Comparison of ENCODE assay signal across 8 cellular contexts in genomic region chr10:45008524-45009161, GRCh38. TPM values are rescaled to one million over a fixed set of nuclear protein-coding genes. Genes with fewer than 3 reads are reported as not detected.
DNase-seq lines count a peak whose midpoint lies in the region; ATAC-seq and TF ChIP-seq lines count a peak whose summit lies in the region.

No MANE protein-coding gene starts in this region.

- no peaks in the 10 kb centered on the region for H3K9me2 ChIP-seq in Karpas-422 (replicated peaks; ENCODE audit: insufficient read depth, low read length)

- H3K4me1 ChIP-seq in Karpas-422 (ENCODE audit: low read length) = peaks cover 8% of the 10 kb centered on the region
- H3K4me1 ChIP-seq in OCI-LY3 (ENCODE audit: low read length) = no peaks in the 10 kb centered on the region
- peaks cover 6 to 11% of the 10 kb centered on the region in 2 donors for H3K4me1 ChIP-seq in thyroid gland

- TF ChIP-seq POLR2A in thyroid gland (IDR thresholded peaks at IDR 0.05) = no peak

- H3K9ac ChIP-seq in Karpas-422 (ENCODE audit: low read length) = no peak overlapping the region
- H3K9ac ChIP-seq in OCI-LY3 (ENCODE audit: low read length) = no peak overlapping the region

- no peak overlapping the region for H3K4me3 ChIP-seq in Karpas-422 (ENCODE audit: low read length)
- H3K4me3 ChIP-seq in OCI-LY3 (ENCODE audit: low read length) = no peak overlapping the region
- H3K4me3 ChIP-seq in cardiac fibroblast (replicated peaks in 1 of 2; ENCODE audit: low read depth in 2 of 2, low read length in 2 of 2) = no peak overlapping the region
- no peak overlapping the region for H3K4me3 ChIP-seq in thyroid gland (replicated peaks in 1 of 3)

- peaks cover 3% of the 10 kb centered on the region for H3K4me1 Mint-ChIP-seq in activated T-cell treated with anti-CD3 and anti-CD28 coated beads, Interleukin-2, amount 50 U/mL, for 4 hours (ENCODE audit: low read depth)

- H3K36me3 Mint-ChIP-seq in activated T-cell treated with anti-CD3 and anti-CD28 coated beads, Interleukin-2, amount 50 U/mL, for 4 hours (ENCODE audit: insufficient read depth) = peaks cover 18% of the 10 kb centered on the region

- H3K9me3 Mint-ChIP-seq in activated T-cell treated with anti-CD3 and anti-CD28 coated beads, Interleukin-2, amount 50 U/mL, for 4 hours = peaks cover 10% of the 10 kb centered on the region

- H4K20me1 ChIP-seq in Karpas-422 (ENCODE audit: insufficient read depth, low read depth, low read length) = peaks cover 19% of the 10 kb centered on the region
- H4K20me1 ChIP-seq in OCI-LY3 (ENCODE audit: insufficient read depth, low read length) = no peaks in the 10 kb centered on the region

- no peak for DNase-seq in activated T-cell treated with anti-CD3 and anti-CD28 coated beads, Interleukin-2, amount 50 U/mL, for 4 hours
- DNase-seq in activated T-cell treated with anti-CD3 and anti-CD28 coated beads, Interleukin-2, amount 50 U/mL, for 1 hour = no peak
- DNase-seq in H4 (ENCODE audit: low spot score) (peak; percentile 91), Karpas-422 (peak; percentile 92), cardiac fibroblast (ENCODE audit: low read depth in 2 of 2) (peak; percentile 92 to 94), kidney tubule cell (ENCODE audit: low spot score) (peak; percentile 87), thyroid gland (peak; percentile 63 to 73)

- 5 to 7% methylated on average over 8 of the region's 8 CpGs for WGBS in thyroid gland, 2 donors

- H3K9me3 ChIP-seq in Karpas-422 (ENCODE audit: low read length) (no peaks in the 10 kb centered on the region), OCI-LY3 (ENCODE audit: insufficient read depth, low read length) (no peaks in the 10 kb centered on the region), thyroid gland (no peaks in the 10 kb centered on the region)

- peaks cover 4% of the 10 kb centered on the region for H3K27me3 Mint-ChIP-seq in activated T-cell treated with anti-CD3 and anti-CD28 coated beads, Interleukin-2, amount 50 U/mL, for 4 hours (ENCODE audit: low read depth)

- no peak overlapping the region for H2AFZ ChIP-seq in Karpas-422 (ENCODE audit: low read length)
- 0 out of 2 replicates have a peak overlapping the region, but pooled peaks have one; percentile 23 for H2AFZ ChIP-seq in OCI-LY3 (ENCODE audit: low read depth, low read length)

- H3K79me2 ChIP-seq in Karpas-422 (ENCODE audit: low read length) (peaks cover 3% of the 10 kb centered on the region; the same call in 1 of the 2 replicates), OCI-LY3 (ENCODE audit: low read length) (no peaks in the 10 kb centered on the region)

- peaks cover 15% of the 10 kb centered on the region for H3K36me3 ChIP-seq in Karpas-422 (ENCODE audit: insufficient read depth, low read length)
- peaks cover 2% of the 10 kb centered on the region for H3K36me3 ChIP-seq in OCI-LY3 (replicated peaks; ENCODE audit: low read depth, low read length)
- peaks cover 2 to 10% of the 10 kb centered on the region in 2 donors for H3K36me3 ChIP-seq in thyroid gland

- H3K27ac ChIP-seq in Karpas-422 (ENCODE audit: low read length) (no peak overlapping the region), OCI-LY3 (ENCODE audit: low read length) (no peak overlapping the region), thyroid gland (peak overlapping the region in 2 of 3 donors; percentile 54 to 58)

- H3K4me2 ChIP-seq in Karpas-422 (ENCODE audit: low read depth, low read length, poor library complexity, severe bottlenecking) (peak overlapping the region; percentile 25), OCI-LY3 (ENCODE audit: low read length) (peak overlapping the region; percentile 51)

- no peak overlapping the region for H3K4me3 Mint-ChIP-seq in activated T-cell treated with anti-CD3 and anti-CD28 coated beads, Interleukin-2, amount 50 U/mL, for 4 hours

- no peaks in the 10 kb centered on the region for H3K27me3 ChIP-seq in Karpas-422 (ENCODE audit: low read length)
- H3K27me3 ChIP-seq in OCI-LY3 (ENCODE audit: low read depth, low read length) = no peaks in the 10 kb centered on the region
- H3K27me3 ChIP-seq in thyroid gland = no peaks in the 10 kb centered on the region

- intact Hi-C loops in thyroid gland (cut with DNase I) = loop anchor here (10.0 kb wide), 1 partner anchor 226 kb away; no protein-coding TSS in a partner anchor

- ATAC-seq in activated T-cell treated with anti-CD3 and anti-CD28 coated beads, Interleukin-2, amount 50 U/mL, for 4 hours = peak; percentile 40 to 46

- TF ChIP-seq CTCF in OCI-LY3 (IDR thresholded peaks at IDR 0.05; ENCODE audit: low read depth, low read length) = peak; percentile 73
- TF ChIP-seq CTCF in cardiac fibroblast (IDR thresholded peaks at IDR 0.05; ENCODE audit: low read depth, low read length) = peak; percentile 67
- TF ChIP-seq CTCF in thyroid gland (IDR thresholded peaks at IDR 0.05) = peak; percentile 61 to 95 (median 78)

RNA-seq across cellular contexts. Expression of gene ZNF22, which starts 7.9 kb away (rescaled TPM):
- 10 to 100 TPM; 16.4 to 22.9 (median 22.7) TPM for total RNA-seq in activated T-cell treated with anti-CD3 and anti-CD28 coated beads, Interleukin-2, amount 50 U/mL, for 4 hours
- 18.0 and 18.4 TPM in 2 replicates for total RNA-seq in H4 (2014; rRNA removed; shearing (Covaris generic))
- total RNA-seq in Karpas-422 (2014; rRNA removed; shearing (Covaris generic); ENCODE audit: low replicate concordance) = 34.9 and 53.2 TPM in 2 replicates
- total RNA-seq in thyroid gland = 10 to 100 TPM; 28.5 to 40.3 (median 33.1) TPM

RNA-seq across cellular contexts. Expression of gene DEPP1, which starts 30.0 kb away (rescaled TPM):
- under 1 TPM; 0.20 to 0.24 (median 0.22) TPM for total RNA-seq in activated T-cell treated with anti-CD3 and anti-CD28 coated beads, Interleukin-2, amount 50 U/mL, for 4 hours
- total RNA-seq in H4 (2014; rRNA removed; shearing (Covaris generic)) = 31.7 and 44.2 TPM in 2 replicates
- total RNA-seq in Karpas-422 (2014; rRNA removed; shearing (Covaris generic); ENCODE audit: low replicate concordance) = not detected in 2 replicates
- 100 to 1,000 TPM in 2 of 4 donors, 10 to 100 TPM in 2; 45.1 to 518 (median 182) TPM for total RNA-seq in thyroid gland

RNA-seq across cellular contexts. Expression of gene RASSF4, which starts 49.0 kb away (rescaled TPM):
- total RNA-seq in activated T-cell treated with anti-CD3 and anti-CD28 coated beads, Interleukin-2, amount 50 U/mL, for 4 hours = under 1 TPM; 0.28 to 0.61 (median 0.33) TPM
- total RNA-seq in H4 (2014; rRNA removed; shearing (Covaris generic)) = 7.6 and 7.8 TPM in 2 replicates
- total RNA-seq in Karpas-422 (2014; rRNA removed; shearing (Covaris generic); ENCODE audit: low replicate concordance) = 3.6 and 7.1 TPM in 2 replicates
- total RNA-seq in thyroid gland = 100 to 1,000 TPM; 175 to 226 (median 203) TPM

Comparison
In these comparisons a context has a peak if more than half of its experiments do, and no peak if none do; other contexts are left out.
1. DNase-seq: peak in H4 (single experiment), Karpas-422 (single experiment), cardiac fibroblast (2 of 2), kidney tubule cell (single experiment) and thyroid gland (2 of 2); none in activated T-cell treated with anti-CD3 and anti-CD28 coated beads, Interleukin-2, amount 50 U/mL, for 4 hours (single experiment) and activated T-cell treated with anti-CD3 and anti-CD28 coated beads, Interleukin-2, amount 50 U/mL, for 1 hour (single experiment).
2. H3K27ac ChIP-seq: peak in thyroid gland (2 of 3); none in Karpas-422 (single experiment) and OCI-LY3 (single experiment).
3. RNA of gene DEPP1, which starts 30.0 kb away (total RNA-seq): 45.1 to 518 TPM in thyroid gland and 31.7 to 44.2 TPM in H4; 0.20 to 0.24 TPM in activated T-cell treated with anti-CD3 and anti-CD28 coated beads, Interleukin-2, amount 50 U/mL, for 4 hours and not detected in Karpas-422; every median in the first group is over 10 times any median in the second.
4. RNA of gene RASSF4, which starts 49.0 kb away (total RNA-seq): 175 to 226 TPM in thyroid gland; 7.6 to 7.8 TPM in H4, 3.6 to 7.1 TPM in Karpas-422 and 0.28 to 0.61 TPM in activated T-cell treated with anti-CD3 and anti-CD28 coated beads, Interleukin-2, amount 50 U/mL, for 4 hours; every median in the first group is over 10 times any median in the second.
5. Peak in every context shown above with its lines, with median percentiles within 50 percentile points of each other: CTCF ChIP-seq.